Comparison of ENCODE assay signal across 18 cellular contexts in genomic region chr4:150769845-150770244, GRCh38.
DNase-seq lines count a peak whose midpoint lies in the region; ATAC-seq, FAIRE-seq and TF ChIP-seq lines count a peak whose summit lies in the region.
"Had no signal": no experiment of that assay in that cellular context is flagged by ENCODE, and none has a peak within 500 bp of the region (broad histone marks: within the 10 kb centered on the region; RNA-seq: fewer than 3 reads in every experiment).

No MANE protein-coding gene starts in this region.

- H3K27me3 ChIP-seq in foreskin keratinocyte (no peaks in the 10 kb centered on the region), heart right ventricle (no peaks in the 10 kb centered on the region)

- H3K4me3 ChIP-seq in heart right ventricle, result no peak overlapping the region

- peaks cover 4% of the 10 kb centered on the region for H3K9me3 Mint-ChIP-seq in stimulated activated naive CD8-positive, alpha-beta T cell treated with anti-CD3 and anti-CD28 coated beads, Interleukin-15, Interleukin-2, amounts not matched to agents 100 ng/mL and 50 ng/mL, for 24 hours
- H3K9me3 Mint-ChIP-seq: activated T-helper 2 cell treated with anti-CD3 and anti-CD28 coated beads, Interferon-gamma antibody, Interleukin-2, Interleukin-4, amounts not matched to agents 10 μg/mL and 5 μg/mL and 100 μg/mL, durations not matched to agents 14 hours and 24 hours and 36 hours; effector memory CD8-positive, alpha-beta T cell had no signal

- H3K36me3 ChIP-seq in heart right ventricle, result peaks cover 0 to 7% (median 0%) of the 10 kb centered on the region in 9 donors
- H3K36me3 ChIP-seq: WERI-Rb-1 had no signal

- no peaks in the 10 kb centered on the region for H3K9me3 ChIP-seq in heart right ventricle
- H3K9me3 ChIP-seq: Caco-2 had no signal

- no peak for FAIRE-seq in RCC 7860 (lab: Jason Lieb, UNC)

- peaks cover 24% of the 10 kb centered on the region for H3K36me3 Mint-ChIP-seq in stimulated activated naive CD8-positive, alpha-beta T cell treated with anti-CD3 and anti-CD28 coated beads, Interleukin-15, Interleukin-2, amounts not matched to agents 100 ng/mL and 50 ng/mL, for 24 hours (ENCODE audit: low read depth)

- TF ChIP-seq CTCF in foreskin keratinocyte (conservative IDR thresholded peaks at IDR 0.05) (no peak), heart right ventricle (IDR thresholded peaks at IDR 0.05) (no peak)

- peaks cover 18% of the 10 kb centered on the region for H3K4me1 Mint-ChIP-seq in stimulated activated naive CD8-positive, alpha-beta T cell treated with anti-CD3 and anti-CD28 coated beads, Interleukin-15, Interleukin-2, amounts not matched to agents 100 ng/mL and 50 ng/mL, for 24 hours (ENCODE audit: low read depth)

- H3K27ac ChIP-seq in foreskin keratinocyte (no peak overlapping the region), heart right ventricle (no peak overlapping the region)
- H3K27ac ChIP-seq: WERI-Rb-1 had no signal

- peaks cover 10% of the 10 kb centered on the region for H3K4me1 ChIP-seq in foreskin keratinocyte
- H3K4me1 ChIP-seq in heart right ventricle, result peaks cover 0 to 7% (median 0%) of the 10 kb centered on the region in 9 donors

- H3K27ac Mint-ChIP-seq in stimulated activated naive CD8-positive, alpha-beta T cell treated with anti-CD3 and anti-CD28 coated beads, Interleukin-15, Interleukin-2, amounts not matched to agents 100 ng/mL and 50 ng/mL, for 24 hours, result peak overlapping the region; percentile 26
- H3K27ac Mint-ChIP-seq: activated T-helper 2 cell treated with anti-CD3 and anti-CD28 coated beads, Interferon-gamma antibody, Interleukin-2, Interleukin-4, amounts not matched to agents 10 μg/mL and 5 μg/mL and 100 μg/mL, durations not matched to agents 14 hours and 24 hours and 36 hours had no signal

- H3K4me3 Mint-ChIP-seq in stimulated activated naive CD8-positive, alpha-beta T cell treated with anti-CD3 and anti-CD28 coated beads, Interleukin-15, Interleukin-2, amounts not matched to agents 100 ng/mL and 50 ng/mL, for 24 hours, result no peak overlapping the region
- H3K4me3 Mint-ChIP-seq: effector memory CD8-positive, alpha-beta T cell had no signal

- intact Hi-C loops in heart right ventricle (cut with DNase I), result no loop called here

- no peak for DNase-seq in stimulated activated naive CD8-positive, alpha-beta T cell treated with anti-CD3 and anti-CD28 coated beads, Interleukin-15, Interleukin-2, amounts not matched to agents 100 U/mL and 50 U/mL, for 24 hours
- DNase-seq in RCC 7860 (ENCODE audit: low spot score) (peak; percentile 6), foreskin keratinocyte (peak in 1 of 2 donors; percentile 35), HT-29 (ENCODE audit: low spot score) (no peak), heart right ventricle (no peak)
- DNase-seq: amygdala; Caco-2; effector memory CD8-positive, alpha-beta T cell; GOT3; hypothalamus; NCI-H1930; NCI-H446 treated with DMSO at 0.1 percent for 48 hours; SHP77 treated with DMSO at 0.1 percent for 48 hours; WERI-Rb-1 had no signal

- ATAC-seq in stimulated activated naive CD8-positive, alpha-beta T cell treated with anti-CD3 and anti-CD28 coated beads, Interleukin-15, Interleukin-2, amounts not matched to agents 100 U/mL and 50 U/mL, for 24 hours, result no peak
- ATAC-seq in foreskin keratinocyte, result peak; percentile 44
- no peak for ATAC-seq in GM19452 (IDR thresholded peaks at IDR 0.05; ENCODE audit: unreplicated experiment)
- no peak for ATAC-seq in GM18868 (IDR thresholded peaks at IDR 0.05; ENCODE audit: unreplicated experiment)
- ATAC-seq in heart right ventricle, result no peak
- ATAC-seq: effector memory CD8-positive, alpha-beta T cell had no signal

- H3K27me3 Mint-ChIP-seq in stimulated activated naive CD8-positive, alpha-beta T cell treated with anti-CD3 and anti-CD28 coated beads, Interleukin-15, Interleukin-2, amounts not matched to agents 100 ng/mL and 50 ng/mL, for 24 hours, result no peaks in the 10 kb centered on the region
- H3K27me3 Mint-ChIP-seq: effector memory CD8-positive, alpha-beta T cell had no signal

- WGBS in heart right ventricle, 2 donors, result 82 to 92% methylated on average over 4 of the region's 4 CpGs
